1 cellular context compared by ENCODE assay signal in the genomic region with DNA sequence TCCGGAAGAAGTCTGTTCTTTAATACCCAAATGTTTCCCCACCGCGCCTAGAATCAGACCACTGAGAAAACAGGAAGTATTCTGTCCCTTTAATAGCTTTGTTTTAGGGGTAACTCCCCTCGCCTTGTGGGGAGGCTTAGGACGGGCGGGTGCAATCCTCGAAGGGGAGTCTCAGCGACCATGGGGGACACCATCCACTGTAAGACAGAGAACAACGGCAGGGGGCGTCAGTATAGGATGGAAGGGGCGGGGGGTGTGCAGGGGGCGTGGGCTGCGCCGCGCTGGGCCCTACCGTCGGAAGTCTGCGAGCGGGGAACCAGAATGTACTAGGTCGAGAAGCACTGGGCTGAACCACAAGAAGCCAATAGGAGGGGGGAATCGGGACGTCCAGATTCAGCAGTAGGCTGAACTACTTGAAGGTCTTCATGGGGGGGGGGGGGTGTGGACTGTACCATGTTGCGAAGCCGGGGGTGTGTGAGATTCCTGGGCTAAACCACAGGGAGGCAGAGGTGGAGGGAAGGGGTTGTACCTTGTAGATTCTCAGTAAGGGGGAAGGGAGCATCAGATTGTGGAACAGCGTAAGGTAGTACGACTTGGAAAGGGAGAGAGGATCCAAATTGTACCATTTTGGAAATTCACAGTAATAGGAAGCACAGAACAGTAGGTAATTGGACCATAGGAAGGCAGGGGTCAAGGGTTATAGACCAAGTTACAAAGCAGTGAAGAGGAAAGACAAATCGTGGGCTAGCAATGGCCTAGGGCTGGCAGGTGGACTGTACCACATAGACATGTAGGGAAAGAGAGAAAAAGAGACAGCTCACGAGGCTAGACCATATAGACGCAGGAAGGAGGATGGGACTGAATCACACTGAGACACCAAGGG.
TF ChIP-seq lines count a peak whose summit lies in the region.

No MANE protein-coding gene starts in this region.

TF ChIP-seq in endothelial cell of umbilical vein, 7 proteins besides CTCF, POLR2A, EP300 and RAD21:
- no peak for TF ChIP-seq JUN (IDR thresholded peaks at IDR 0.05; ENCODE audit: borderline replicate concordance, insufficient read depth, insufficient read length, low read depth)
- TF ChIP-seq POLR2AphosphoS5 (IDR thresholded peaks at IDR 0.05; ENCODE audit: insufficient read depth, low read depth, low read length): peak; percentile 58
